Comparison of ENCODE assay signal across 30 cellular contexts in the genomic region with DNA sequence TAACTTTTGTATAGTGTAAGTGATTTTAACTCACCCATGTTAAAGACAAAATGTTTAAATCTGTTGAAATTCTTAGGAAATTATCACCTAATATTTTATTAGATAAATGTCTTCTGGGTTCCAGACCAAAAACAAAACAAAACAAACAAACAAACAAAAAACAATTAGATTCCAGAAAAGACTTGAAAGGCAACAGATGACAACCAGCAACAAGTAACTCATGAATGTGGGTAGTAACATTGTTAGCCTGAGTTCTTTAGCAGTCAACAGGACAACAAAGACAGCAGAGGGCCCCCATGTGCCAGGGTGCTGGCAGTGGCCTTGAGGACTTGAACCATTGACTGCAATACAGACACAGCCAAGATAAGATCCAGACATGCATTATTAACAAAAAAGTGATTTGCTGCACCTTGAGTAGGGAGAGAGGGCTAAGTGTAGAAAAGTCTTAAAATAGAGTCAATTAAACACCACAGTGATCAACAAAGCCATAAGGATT. TPM values are rescaled to one million over a fixed set of nuclear protein-coding genes. Genes with fewer than 3 reads are reported as not detected.
DNase-seq lines count a peak whose midpoint lies in the region; ATAC-seq, FAIRE-seq and TF ChIP-seq lines count a peak whose summit lies in the region.
"Had no signal": no experiment of that assay in that cellular context is flagged by ENCODE, and none has a peak within 500 bp of the region (broad histone marks: within the 10 kb centered on the region; RNA-seq: fewer than 3 reads in every experiment).

No MANE protein-coding gene starts in this region.

- FAIRE-seq in frontal cortex (lab: Jason Lieb, UNC), result peak; percentile 33
- FAIRE-seq: A204.1 had no signal

- POLR2A ChIA-PET in Panc1 (lab: Charles Lee), result no interaction called here

- peak; percentile 43 for DNase-seq in activated CD8-positive, alpha-beta memory T cell treated with anti-CD3 and anti-CD28 coated beads for 24 hours
- no peak for DNase-seq in activated CD8-positive, alpha-beta memory T cell treated with anti-CD3 and anti-CD28 coated beads, Interleukin-2, amount 50 U/mL, for 48 hours
- DNase-seq in Panc1 (ENCODE audit: low read depth, low spot score), result no peak
- DNase-seq in frontal cortex (ENCODE audit: low spot score in 2 of 2), result peak in 1 of 2 donors; percentile 24
- no peak for DNase-seq in body of pancreas
- DNase-seq in NCI-H1436 treated with DMSO at 0.1 percent for 48 hours (lab: John Stamatoyannopoulos, UW), result no peak
- DNase-seq in colonic mucosa, result no peak
- no peak for DNase-seq in RKO (ENCODE audit: low spot score)
- DNase-seq: activated B cell treated with CpG ODN at 0.5 μM for 24 hours; activated CD4-positive, alpha-beta T cell treated with anti-CD3 and anti-CD28 coated beads, Interleukin-2, amount 50 U/mL, for 4 hours; activated effector memory CD4-positive, alpha-beta T cell treated with Interleukin-2 at 50 U/mL for 16 hours; activated naive CD8-positive, alpha-beta T cell treated with anti-CD3 and anti-CD28 coated beads, Interleukin-2, amount 10 ng/mL, durations not matched to agents 7 days and 5 days; Calu3; effector CD4-positive, alpha-beta T cell; IMR-90; kidney glomerular epithelial cell; NCI-H187 treated with DMSO at 0.1 percent for 48 hours; NCI-H2227 treated with DMSO at 0.1 percent for 48 hours; RPMI8226; SK-N-SH; upper lobe of left lung had no signal

- intact Hi-C loops in Panc1 (cut with micrococcal nuclease; ENCODE audit: unreplicated experiment), result no loop called here
- intact Hi-C loops in body of pancreas (cut with DNase I), result no loop called here
- intact Hi-C loops in colonic mucosa (cut with DNase I), result no loop called here

- no TSS peak for BruUV-seq in Panc1 (replicated peaks; lab: Mats Ljungman, UMichigan)

- CTCF ChIA-PET in Panc1 (lab: Charles Lee), result no interaction called here

- no peak overlapping the region for H3K4me3 ChIP-seq in Panc1 (ENCODE audit: low read depth in 2 of 2, low read length in 2 of 2)
- H3K4me3 ChIP-seq in body of pancreas, result no peak overlapping the region
- H3K4me3 ChIP-seq in colonic mucosa, result no peak overlapping the region
- H3K4me3 ChIP-seq: BLaER1, gastroesophageal sphincter, right atrium auricular region, upper lobe of left lung had no signal

- H3K9ac ChIP-seq in colonic mucosa (ENCODE audit: low read depth in 2 of 2, low read length in 2 of 2), result no peak overlapping the region
- H3K9ac ChIP-seq: BLaER1, SK-N-SH had no signal

- H3K27me3 ChIP-seq in Panc1 (ENCODE audit: control insufficient read depth, insufficient read depth, low read length) (peaks cover 14% of the 10 kb centered on the region), body of pancreas (no peaks in the 10 kb centered on the region), colonic mucosa (no peaks in the 10 kb centered on the region)
- H3K27me3 ChIP-seq: BLaER1, right atrium auricular region, upper lobe of left lung had no signal

- no peaks in the 10 kb centered on the region for H3K36me3 ChIP-seq in Panc1 (ENCODE audit: control insufficient read depth, insufficient read depth, low read length)
- no peaks in the 10 kb centered on the region for H3K36me3 ChIP-seq in body of pancreas (replicated peaks in 1 of 2; ENCODE audit: insufficient read depth in 1 of 2, low read depth in 2 of 2)
- H3K36me3 ChIP-seq in colonic mucosa, result no peaks in the 10 kb centered on the region
- H3K36me3 ChIP-seq: BLaER1, gastroesophageal sphincter, right atrium auricular region, upper lobe of left lung had no signal

- peak; percentile 32; the same call in 1 of the 2 replicates for TF ChIP-seq CTCF in Panc1 (IDR thresholded peaks at IDR 0.05)
- TF ChIP-seq CTCF in body of pancreas (IDR thresholded peaks at IDR 0.05), result no peak
- no peak for TF ChIP-seq CTCF in colonic mucosa (IDR thresholded peaks at IDR 0.05)

- ATAC-seq in Panc1 (no peak), body of pancreas (no peak)
- ATAC-seq: esophagus mucosa, gastroesophageal sphincter had no signal

- H3K4me1 ChIP-seq in Panc1 (ENCODE audit: control insufficient read depth, insufficient read depth, low read length), result no peaks in the 10 kb centered on the region
- H3K4me1 ChIP-seq in body of pancreas, result no peaks in the 10 kb centered on the region
- no peaks in the 10 kb centered on the region for H3K4me1 ChIP-seq in colonic mucosa
- H3K4me1 ChIP-seq: gastroesophageal sphincter, right atrium auricular region, upper lobe of left lung had no signal

- TF ChIP-seq POLR2A in body of pancreas (IDR thresholded peaks at IDR 0.05), result no peak

- in situ Hi-C loops in Panc1 (cut with HindIII; ENCODE audit: low pct_unique_long_range_greater_than_20kb, low sequenced_read_pairs), result no loop called here

- H3K27ac ChIP-seq in Panc1 (ENCODE audit: low read length), result no peak overlapping the region
- no peak overlapping the region for H3K27ac ChIP-seq in body of pancreas
- H3K27ac ChIP-seq in colonic mucosa, result no peak overlapping the region
- H3K27ac ChIP-seq: BLaER1, gastroesophageal sphincter, right atrium auricular region, upper lobe of left lung had no signal

- H3K9me3 ChIP-seq in Panc1 (ENCODE audit: control insufficient read depth, insufficient read depth, low read depth, low read length), result peaks cover 7% of the 10 kb centered on the region; the same call in 1 of the 2 replicates
- H3K9me3 ChIP-seq in body of pancreas, result no peaks in the 10 kb centered on the region
- no peaks in the 10 kb centered on the region for H3K9me3 ChIP-seq in colonic mucosa
- H3K9me3 ChIP-seq: SK-N-SH, upper lobe of left lung had no signal

RNA-seq across cellular contexts. Expression of a gene that starts 2.4 kb away (rescaled TPM):
- total RNA-seq in Panc1 (2021; ENCODE audit: unreplicated experiment), result 0.44 TPM
- not detected for polyA plus RNA-seq in Panc1 (2012; ENCODE audit: insufficient read length)
- total RNA-seq in frontal cortex, result 1.2 TPM
- 1 to 10 TPM; 2.3 to 3.3 TPM for total RNA-seq in body of pancreas
- total RNA-seq in colonic mucosa, result 1 to 10 TPM; 2.6 to 4.9 TPM
- total RNA-seq: chondrocyte, H4, IMR-90, myocyte, osteoblast had no signal
- polyA plus RNA-seq: IMR-90 had no signal

RNA-seq across cellular contexts. Expression of a gene that starts 32.8 kb away (rescaled TPM):
- total RNA-seq in Panc1 (2021; ENCODE audit: unreplicated experiment) (25.9 TPM), frontal cortex (42.4 TPM), body of pancreas (100 to 1,000 TPM in 1 of 2 donors, 10 to 100 TPM in 1; 81.1 to 100 TPM), colonic mucosa (10 to 100 TPM; 43.2 to 72.7 TPM)
- polyA plus RNA-seq in Panc1 (2012; ENCODE audit: insufficient read length), result 12.3 TPM
